In genomic region chr10:129765664-129766550, GRCh38 we compare ENCODE assay signal across 25 cellular contexts.
DNase-seq lines count a peak whose midpoint lies in the region; ATAC-seq and TF ChIP-seq lines count a peak whose summit lies in the region.
"Had no signal": no experiment of that assay in that cellular context is flagged by ENCODE, and none has a peak within 500 bp of the region (broad histone marks: within the 10 kb centered on the region; RNA-seq: fewer than 3 reads in every experiment).

No MANE protein-coding gene starts in this region.

- peaks cover 29% of the 10 kb centered on the region for H3K4me1 Mint-ChIP-seq in nephron progenitor cell
- H3K4me1 Mint-ChIP-seq: B cell; naive thymus-derived CD4-positive, alpha-beta T cell; stimulated activated memory B cell treated with anti-CD40 and anti-IgM and Interleukin-4, amounts not matched to agents 10 μg/mL and 1 μg/mL and 100 μg/mL, for 72 hours; T-cell had no signal

- H3K4me3 ChIP-seq in tibial artery = no peak overlapping the region
- H3K4me3 ChIP-seq: skin epidermis, thyroid gland had no signal

- no peaks in the 10 kb centered on the region for H3K9me3 Mint-ChIP-seq in nephron progenitor cell
- H3K9me3 Mint-ChIP-seq: brain; stimulated activated memory B cell treated with anti-CD40 and anti-IgM and Interleukin-4, amounts not matched to agents 10 μg/mL and 1 μg/mL and 100 μg/mL, for 72 hours had no signal

- TF ChIP-seq CTCF in nephron progenitor cell (IDR thresholded peaks at IDR 0.05) (no peak), tibial artery (IDR thresholded peaks at IDR 0.05) (no peak)

- no peak overlapping the region for H3K27ac ChIP-seq in tibial artery
- H3K27ac ChIP-seq: skin epidermis, thyroid gland had no signal

- ATAC-seq in HG03139 (IDR thresholded peaks at IDR 0.05; ENCODE audit: unreplicated experiment) = no peak
- ATAC-seq in GM21717 (IDR thresholded peaks at IDR 0.05; ENCODE audit: unreplicated experiment) = no peak
- ATAC-seq: HCT116; naive thymus-derived CD4-positive, alpha-beta T cell; stimulated activated memory B cell treated with anti-CD40 and anti-IgM and Interleukin-4, amounts not matched to agents 10 μg/mL and 1 μg/mL and 100 μg/mL, for 72 hours; T-cell had no signal

- H3K4me3 Mint-ChIP-seq in nephron progenitor cell = no peak overlapping the region
- H3K4me3 Mint-ChIP-seq: B cell; brain; naive thymus-derived CD4-positive, alpha-beta T cell; stimulated activated memory B cell treated with anti-CD40 and anti-IgM and Interleukin-4, amounts not matched to agents 10 μg/mL and 1 μg/mL and 100 μg/mL, for 72 hours; T-cell had no signal

- peaks cover 7 to 54% (median 28%) of the 10 kb centered on the region in 3 donors for H3K36me3 ChIP-seq in tibial artery

- DNase-seq in activated effector memory CD4-positive, alpha-beta T cell treated with anti-CD3 and anti-CD28 coated beads, Interleukin-2, amount 50 U/mL, for 16 hours = peak; percentile 57
- DNase-seq in activated effector memory CD4-positive, alpha-beta T cell treated with Interleukin-2 at 50 U/mL for 16 hours = no peak
- DNase-seq in activated CD8-positive, alpha-beta memory T cell treated with anti-CD3 and anti-CD28 coated beads, Interleukin-2, amount 50 U/mL, for 48 hours = peak; percentile 39
- DNase-seq in nephron progenitor cell (no peak), tibial artery (peak; percentile 15 to 51), NCI-H1436 treated with DMSO at 0.1 percent for 48 hours (lab: John Stamatoyannopoulos, UW) (no peak)
- DNase-seq: activated CD4-positive, alpha-beta T cell treated with anti-CD3 and anti-CD28 coated beads for 4 hours; activated gamma-delta T cell; cortex of kidney; glutamatergic neuron; Karpas-422; MV-4-11; NCI-H2029 treated with DMSO at 0.1 percent for 48 hours; NCI-H345; stimulated activated CD4-positive, alpha-beta T cell treated with anti-CD3 and anti-CD28 coated beads, Interleukin-2, amount 100 ng/mL, for 24 hours; thyroid gland had no signal

- no peaks in the 10 kb centered on the region for H3K4me1 ChIP-seq in tibial artery
- H3K4me1 ChIP-seq: thyroid gland had no signal

- H3K36me3 Mint-ChIP-seq in nephron progenitor cell (ENCODE audit: low read depth) = peaks cover 13% of the 10 kb centered on the region
- H3K36me3 Mint-ChIP-seq: brain had no signal

- peaks cover 9% of the 10 kb centered on the region for H3K27me3 Mint-ChIP-seq in nephron progenitor cell (ENCODE audit: low read depth, poor library complexity)
- H3K27me3 Mint-ChIP-seq: B cell; naive thymus-derived CD4-positive, alpha-beta T cell; stimulated activated memory B cell treated with anti-CD40 and anti-IgM and Interleukin-4, amounts not matched to agents 10 μg/mL and 1 μg/mL and 100 μg/mL, for 72 hours; T-cell had no signal

- intact Hi-C loops in tibial artery (cut with DNase I; ENCODE audit: low total_unique reads) = no loop called here

- no peaks in the 10 kb centered on the region for H3K9me3 ChIP-seq in tibial artery
- H3K9me3 ChIP-seq: thyroid gland had no signal

- H3K27me3 ChIP-seq in tibial artery = no peaks in the 10 kb centered on the region
- H3K27me3 ChIP-seq: thyroid gland had no signal

- H3K27ac Mint-ChIP-seq in nephron progenitor cell = peak overlapping the region; percentile 42
- H3K27ac Mint-ChIP-seq: B cell; brain; naive thymus-derived CD4-positive, alpha-beta T cell; stimulated activated memory B cell treated with anti-CD40 and anti-IgM and Interleukin-4, amounts not matched to agents 10 μg/mL and 1 μg/mL and 100 μg/mL, for 72 hours; T-cell had no signal

Comparison
In these comparisons a context has a peak if more than half of its experiments do, and no peak if none do; other contexts are left out.
1. DNase-seq: peak in activated effector memory CD4-positive, alpha-beta T cell treated with anti-CD3 and anti-CD28 coated beads, Interleukin-2, amount 50 U/mL, for 16 hours (single experiment), activated CD8-positive, alpha-beta memory T cell treated with anti-CD3 and anti-CD28 coated beads, Interleukin-2, amount 50 U/mL, for 48 hours (single experiment) and tibial artery (2 of 2); none in activated effector memory CD4-positive, alpha-beta T cell treated with Interleukin-2 at 50 U/mL for 16 hours (single experiment), nephron progenitor cell (single experiment) and NCI-H1436 treated with DMSO at 0.1 percent for 48 hours (single experiment).